8 cellular contexts compared by ENCODE assay signal in genomic region chr12:31326689-31327659, GRCh38. TPM values are rescaled to one million over a fixed set of nuclear protein-coding genes. Genes with fewer than 3 reads are reported as not detected.
DNase-seq lines count a peak whose midpoint lies in the region; ATAC-seq and TF ChIP-seq lines count a peak whose summit lies in the region.

No MANE protein-coding gene starts in this region.

- in situ Hi-C loops in GM13976 (cut with MboI; ENCODE audit: low sequenced_read_pairs, unreplicated experiment), result no loop called here

- ATAC-seq in HG02938 (IDR thresholded peaks at IDR 0.05; ENCODE audit: unreplicated experiment), result no peak
- no peak for ATAC-seq in HG02623 (IDR thresholded peaks at IDR 0.05; ENCODE audit: unreplicated experiment)
- no peak for ATAC-seq in left lobe of liver

- TF ChIP-seq POLR2A in Peyer's patch (IDR thresholded peaks at IDR 0.05), result no peak

- no peaks in the 10 kb centered on the region for H3K36me3 ChIP-seq in Peyer's patch

- H3K4me1 ChIP-seq in Peyer's patch, result peaks cover 0 to 11% (median 2%) of the 10 kb centered on the region in 4 donors

- peak overlapping the region; percentile 51 for H3K4me3 ChIP-seq in GM12875 (ENCODE audit: low read depth, low read length)
- peak overlapping the region; percentile 67 to 89 (median 82) for H3K4me3 ChIP-seq in Peyer's patch
- peak overlapping the region; percentile 91 for H3K4me3 ChIP-seq in retinal pigment epithelial cell (ENCODE audit: low read length)

- H3K27ac ChIP-seq in Peyer's patch, result peak overlapping the region; percentile 59 to 96 (median 89)

- no peaks in the 10 kb centered on the region for H3K9me3 ChIP-seq in Peyer's patch

- TF ChIP-seq CTCF in GM12875 (IDR thresholded peaks at IDR 0.05; ENCODE audit: borderline replicate concordance, insufficient read depth, low read depth, low read length), result no peak
- TF ChIP-seq CTCF in Peyer's patch (IDR thresholded peaks at IDR 0.05), result no peak
- TF ChIP-seq CTCF in retinal pigment epithelial cell (conservative IDR thresholded peaks at IDR 0.05; ENCODE audit: low read depth, low read length), result no peak
- TF ChIP-seq CTCF in GM13976 (IDR thresholded peaks at IDR 0.05; ENCODE audit: borderline replicate concordance, control extremely low read depth, extremely low read depth, insufficient read depth, missing control alignments), result no peak

- H3K27me3 ChIP-seq in Peyer's patch, result no peaks in the 10 kb centered on the region

- DNase-seq in Peyer's patch (no peak), fibroblast of peridontal ligament (ENCODE audit: extremely low read depth) (peak; percentile 36), retinal pigment epithelial cell (ENCODE audit: low read depth) (no peak), GM13976 (ENCODE audit: low spot score) (no peak), left lobe of liver (ENCODE audit: low spot score) (no peak)

RNA-seq across cellular contexts. Expression of gene SINHCAF, which starts 1.0 kb away (rescaled TPM):
- total RNA-seq in Peyer's patch (100 to 1,000 TPM in 1 of 4 donors, 10 to 100 TPM in 3; 39.9 to 109 (median 53.7) TPM), left lobe of liver (3.5 TPM)
